9 cellular contexts compared by ENCODE assay signal in genomic region chr2:46500801-46501200, GRCh38. TPM values are rescaled to one million over a fixed set of nuclear protein-coding genes. Genes with fewer than 3 reads are reported as not detected.
DNase-seq lines count a peak whose midpoint lies in the region; ATAC-seq, FAIRE-seq and TF ChIP-seq lines count a peak whose summit lies in the region.
"Had no signal": no experiment of that assay in that cellular context is flagged by ENCODE, and none has a peak within 500 bp of the region (broad histone marks: within the 10 kb centered on the region; RNA-seq: fewer than 3 reads in every experiment).

No MANE protein-coding gene starts in this region.

- H3K4me3 ChIP-seq in SK-N-SH (ENCODE audit: low read depth in 2 of 2, low read length in 1 of 2) (no peak overlapping the region), PC-3 (ENCODE audit: low read length) (no peak overlapping the region; the same call in 1 of the 2 replicates), endothelial cell of umbilical vein (replicated peaks in 1 of 3; ENCODE audit: insufficient read depth in 1 of 3, low read depth in 1 of 3, low read length in 3 of 3) (no peak overlapping the region), psoas muscle (peak overlapping the region; percentile 69), tibial artery (peak overlapping the region in 1 of 2 donors; percentile 60)

- H4K20me1 ChIP-seq in SK-N-SH (ENCODE audit: insufficient read depth): no peaks in the 10 kb centered on the region
- H4K20me1 ChIP-seq in PC-3 (ENCODE audit: low read length): no peaks in the 10 kb centered on the region
- H4K20me1 ChIP-seq in endothelial cell of umbilical vein (replicated peaks; ENCODE audit: control insufficient read depth, extremely low read depth, insufficient read depth, low read length): no peaks in the 10 kb centered on the region

- WGBS in SK-N-SH (ENCODE audit: low lambda C conversion rate): 94% methylated on average over 6 of the region's 6 CpGs
- WGBS in psoas muscle, 3 donors: 85 to 95% (median 93%) methylated on average over 6 of the region's 6 CpGs

- no peaks in the 10 kb centered on the region for H3K79me2 ChIP-seq in SK-N-SH (ENCODE audit: insufficient read depth)
- H3K79me2 ChIP-seq in PC-3 (ENCODE audit: low read length): no peaks in the 10 kb centered on the region
- no peaks in the 10 kb centered on the region for H3K79me2 ChIP-seq in endothelial cell of umbilical vein (ENCODE audit: control insufficient read depth, insufficient read depth, low read length)

- H3K9me1 ChIP-seq in endothelial cell of umbilical vein (replicated peaks; ENCODE audit: control insufficient read depth, extremely low read depth, insufficient read depth, low read length): no peaks in the 10 kb centered on the region

- H3K4me1 ChIP-seq in SK-N-SH (ENCODE audit: control insufficient read depth in 1 of 2, insufficient read depth in 2 of 2, low read depth in 1 of 2, low read length in 1 of 2) (peaks cover 0 to 5% of the 10 kb centered on the region in 2 experiments; a peak in 2 of 4 replicates), PC-3 (ENCODE audit: insufficient read depth, low read length) (peaks cover 7% of the 10 kb centered on the region), endothelial cell of umbilical vein (ENCODE audit: control insufficient read depth, extremely low read depth, insufficient read depth, low read length) (peaks cover 6% of the 10 kb centered on the region), psoas muscle (peaks cover 6% of the 10 kb centered on the region), tibial artery (peaks cover 0 to 10% (median 5%) of the 10 kb centered on the region in 4 donors)

- no peaks in the 10 kb centered on the region for H3K9me2 ChIP-seq in SK-N-SH
- H3K9me2 ChIP-seq in PC-3 (replicated peaks; ENCODE audit: low read length): no peaks in the 10 kb centered on the region

- DNase-seq in SK-N-SH (no peak), PC-3 (no peak), endothelial cell of umbilical vein (ENCODE audit: low read depth, low spot score) (no peak), psoas muscle (no peak), tibial artery (no peak), DMS 273 (lab: John Stamatoyannopoulos, UW; ENCODE audit: unreplicated experiment) (no peak)
- no peak for DNase-seq in stimulated activated CD8-positive, alpha-beta memory T cell treated with anti-CD3 and anti-CD28 coated beads, Interleukin-4, amount 100 ng/mL, for 48 hours

- H3K9me3 ChIP-seq in SK-N-SH (no peaks in the 10 kb centered on the region), PC-3 (ENCODE audit: low read length) (no peaks in the 10 kb centered on the region), endothelial cell of umbilical vein (replicated peaks; ENCODE audit: control insufficient read depth, insufficient read depth, low read length) (no peaks in the 10 kb centered on the region), psoas muscle (no peaks in the 10 kb centered on the region), tibial artery (no peaks in the 10 kb centered on the region)
- H3K9me3 ChIP-seq: pancreas had no signal

- CTCF ChIA-PET in SK-N-SH (lab: Yijun Ruan, JAX) (no interaction called here), PC-3 (lab: Charles Lee) (no interaction called here), endothelial cell of umbilical vein (lab: Charles Lee) (interaction anchor here (1.1 kb wide), 1 partner anchor 40 kb away, joined by 5 read pairs; no protein-coding TSS in a partner anchor)

- peak overlapping the region in 1 of 2 experiments; percentile 81; a peak in 1 of 4 replicates for H3K27ac ChIP-seq in SK-N-SH (ENCODE audit: low read depth in 2 of 2, low read length in 1 of 2)
- no peak overlapping the region for H3K27ac ChIP-seq in PC-3 (ENCODE audit: low read length)
- H3K27ac ChIP-seq in endothelial cell of umbilical vein (ENCODE audit: insufficient read depth, low read depth, low read length): no peak overlapping the region
- no peak overlapping the region for H3K27ac ChIP-seq in psoas muscle
- peak overlapping the region in 1 of 2 donors; percentile 82 for H3K27ac ChIP-seq in tibial artery

- no peak for ATAC-seq in SK-N-SH treated with all-trans-retinoic acid at 6 μM for 48 hours
- no peak for ATAC-seq in PC-3
- ATAC-seq in psoas muscle: no peak

- H3K27me3 ChIP-seq in SK-N-SH (ENCODE audit: insufficient read depth) (no peaks in the 10 kb centered on the region), PC-3 (ENCODE audit: low read length) (no peaks in the 10 kb centered on the region), endothelial cell of umbilical vein (ENCODE audit: control insufficient read depth in 2 of 2, insufficient read depth in 2 of 2, low read length in 2 of 2) (peaks cover 0 to 3% of the 10 kb centered on the region in 2 experiments), psoas muscle (ENCODE audit: insufficient read depth in 3 of 3, low read length in 2 of 3) (no peaks in the 10 kb centered on the region), tibial artery (no peaks in the 10 kb centered on the region)
- H3K27me3 ChIP-seq: pancreas had no signal

- TF ChIP-seq EP300 in SK-N-SH (IDR thresholded peaks at IDR 0.05; ENCODE audit: borderline replicate concordance in 1 of 2, low read depth in 1 of 2, low read length in 1 of 2): no peak

- H3K9ac ChIP-seq in SK-N-SH: no peak overlapping the region
- H3K9ac ChIP-seq in PC-3 (ENCODE audit: low read length): no peak overlapping the region
- H3K9ac ChIP-seq in endothelial cell of umbilical vein (replicated peaks; ENCODE audit: extremely low read depth, insufficient read depth, low read length): no peak overlapping the region

- FAIRE-seq in endothelial cell of umbilical vein (lab: Jason Lieb, UNC): peak; percentile 28

- H3F3A ChIP-seq in SK-N-SH (replicated peaks; ENCODE audit: insufficient read depth): peaks cover 6% of the 10 kb centered on the region
- no peaks in the 10 kb centered on the region for H3F3A ChIP-seq in PC-3 (ENCODE audit: low read length, unreplicated experiment)

- dilution Hi-C loops in endothelial cell of umbilical vein (cut with MboI; ENCODE audit: extremely low pct_ligation_motif_present, low sequenced_read_pairs): no loop called here

- H3K36me3 ChIP-seq in SK-N-SH (replicated peaks in 1 of 2; ENCODE audit: control insufficient read depth in 1 of 2, insufficient read depth in 2 of 2, low read length in 1 of 2) (no peaks in the 10 kb centered on the region), PC-3 (ENCODE audit: low read depth, low read length) (no peaks in the 10 kb centered on the region), endothelial cell of umbilical vein (ENCODE audit: control insufficient read depth in 2 of 2, extremely low read depth in 1 of 2, insufficient read depth in 2 of 2, low read length in 2 of 2) (no peaks in the 10 kb centered on the region), psoas muscle (ENCODE audit: insufficient read depth in 1 of 2, low read depth in 1 of 2) (no peaks in the 10 kb centered on the region), tibial artery (no peaks in the 10 kb centered on the region)
- H3K36me3 ChIP-seq: pancreas had no signal

- intact Hi-C loops in PC-3 (cut with micrococcal nuclease) (no loop called here), endothelial cell of umbilical vein (cut with micrococcal nuclease) (no loop called here), psoas muscle (cut with DNase I) (no loop called here), tibial artery (cut with DNase I; ENCODE audit: low total_unique reads) (no loop called here)

- H3K4me2 ChIP-seq in SK-N-SH (peak overlapping the region; percentile 77; the same call in 1 of the 2 replicates), PC-3 (ENCODE audit: low read length) (peak overlapping the region; percentile 89; the same call in 1 of the 2 replicates), endothelial cell of umbilical vein (ENCODE audit: insufficient read depth, low read length) (no peak overlapping the region)

- TF ChIP-seq CTCF in SK-N-SH (IDR thresholded peaks at IDR 0.05) (no peak), PC-3 (conservative IDR thresholded peaks at IDR 0.05; ENCODE audit: low read depth, low read length) (no peak), endothelial cell of umbilical vein (IDR thresholded peaks at IDR 0.05; ENCODE audit: extremely low read depth in 1 of 2, insufficient read depth in 1 of 2, low read depth in 1 of 2, low read length in 2 of 2) (no peak), psoas muscle (IDR thresholded peaks at IDR 0.05) (no peak), tibial artery (IDR thresholded peaks at IDR 0.05) (no peak)

- H2AFZ ChIP-seq in SK-N-SH (ENCODE audit: low read depth) (peak overlapping the region; percentile 90), PC-3 (ENCODE audit: low read length) (no peak overlapping the region), endothelial cell of umbilical vein (ENCODE audit: low read depth, low read length) (no peak overlapping the region)

- no peak for TF ChIP-seq POLR2A in endothelial cell of umbilical vein (IDR thresholded peaks at IDR 0.05; ENCODE audit: low read depth, low read length)

- POLR2A ChIA-PET in SK-N-SH (lab: Yijun Ruan, JAX): no interaction called here
- POLR2A ChIA-PET in PC-3 (lab: Charles Lee; ENCODE audit: unreplicated experiment): no interaction called here
- POLR2A ChIA-PET in endothelial cell of umbilical vein (lab: Charles Lee): no interaction called here

- no peak for TF ChIP-seq RAD21 in SK-N-SH (IDR thresholded peaks at IDR 0.05; ENCODE audit: low read length)

- no TSS peak for BruUV-seq in PC-3 (replicated peaks; lab: Mats Ljungman, UMichigan)
- BruUV-seq in endothelial cell of umbilical vein (replicated peaks; lab: Mats Ljungman, UMichigan): no TSS peak

RNA-seq across cellular contexts. Expression of gene TMEM247, which starts 21.4 kb away (rescaled TPM):
- polyA plus RNA-seq in SK-N-SH (2012; rRNA removed) (not detected in 2 replicates), endothelial cell of umbilical vein (not detected in 2 replicates), psoas muscle (not detected)
- not detected in 2 replicates for polyA plus RNA-seq in SK-N-SH (2012; cell fraction: cytosol; rRNA removed)
- polyA plus RNA-seq in SK-N-SH (2012; cell fraction: nucleus; rRNA removed): not detected in 2 replicates
- total RNA-seq in PC-3 (2014; rRNA removed) (not detected in 2 replicates), endothelial cell of umbilical vein (not detected in 2 replicates), psoas muscle (not detected)
- not detected in 2 replicates for polyA plus RNA-seq in endothelial cell of umbilical vein (2011; cell fraction: cytosol; rRNA removed)
- not detected in 2 replicates for polyA plus RNA-seq in endothelial cell of umbilical vein (2011; cell fraction: nucleus; rRNA removed)
- not detected in 2 replicates for polyA plus RNA-seq in endothelial cell of umbilical vein (2012)
- not detected in 2 replicates for polyA minus RNA-seq in endothelial cell of umbilical vein
- polyA minus RNA-seq in endothelial cell of umbilical vein (2011; cell fraction: cytosol; rRNA and poly(A)+ RNA removed): not detected
- not detected in 2 replicates for polyA minus RNA-seq in endothelial cell of umbilical vein (2011; cell fraction: nucleus; rRNA and poly(A)+ RNA removed)
- total RNA-seq: pancreas had no signal
- polyA plus RNA-seq: pancreas had no signal

RNA-seq across cellular contexts. Expression of gene RHOQ, which starts 41.5 kb away (rescaled TPM):
- polyA plus RNA-seq in SK-N-SH (2012; rRNA removed): 33.6 and 41.2 TPM in 2 replicates
- 52.0 and 64.7 TPM in 2 replicates for polyA plus RNA-seq in SK-N-SH (2012; cell fraction: cytosol; rRNA removed)
- polyA plus RNA-seq in SK-N-SH (2012; cell fraction: nucleus; rRNA removed): 36.9 and 64.0 TPM in 2 replicates
- 24.5 and 40.8 TPM in 2 replicates for total RNA-seq in PC-3 (2014; rRNA removed)
- total RNA-seq in endothelial cell of umbilical vein: 20.5 and 34.0 TPM in 2 replicates
- polyA plus RNA-seq in endothelial cell of umbilical vein: 18.1 and 19.0 TPM in 2 replicates
- 13.9 and 15.8 TPM in 2 replicates for polyA plus RNA-seq in endothelial cell of umbilical vein (2011; cell fraction: cytosol; rRNA removed)
- polyA plus RNA-seq in endothelial cell of umbilical vein (2011; cell fraction: nucleus; rRNA removed): 28.4 and 30.2 TPM in 2 replicates
- 33.6 and 35.2 TPM in 2 replicates for polyA plus RNA-seq in endothelial cell of umbilical vein (2012)
- 21.2 and 22.0 TPM in 2 replicates for polyA minus RNA-seq in endothelial cell of umbilical vein
- 2.9 TPM for polyA minus RNA-seq in endothelial cell of umbilical vein (2011; cell fraction: cytosol; rRNA and poly(A)+ RNA removed)
- 24.7 and 25.1 TPM in 2 replicates for polyA minus RNA-seq in endothelial cell of umbilical vein (2011; cell fraction: nucleus; rRNA and poly(A)+ RNA removed)
- 100 to 1,000 TPM; 129 to 204 (median 139) TPM for total RNA-seq in psoas muscle
- 100 to 1,000 TPM in 2 of 3 donors, 10 to 100 TPM in 1; 50.3 to 127 (median 110) TPM for polyA plus RNA-seq in psoas muscle

RNA-seq across cellular contexts. Expression of gene ATP6V1E2, which starts 41.6 kb away (rescaled TPM):
- polyA plus RNA-seq in SK-N-SH (2012; rRNA removed) (9.3 and 9.5 TPM in 2 replicates), endothelial cell of umbilical vein (1.4 and 1.5 TPM in 2 replicates), psoas muscle (10 to 100 TPM in 1 of 3 donors, 1 to 10 TPM in 2; 2.4 to 11.4 (median 2.4) TPM)
- polyA plus RNA-seq in SK-N-SH (2012; cell fraction: cytosol; rRNA removed): 6.3 and 9.7 TPM in 2 replicates
- 7.2 and 8.1 TPM in 2 replicates for polyA plus RNA-seq in SK-N-SH (2012; cell fraction: nucleus; rRNA removed)
- total RNA-seq in PC-3 (2014; rRNA removed) (11.5 and 17.3 TPM in 2 replicates), endothelial cell of umbilical vein (3.6 and 5.9 TPM in 2 replicates), psoas muscle (1 to 10 TPM; 5.1 to 7.6 (median 6.1) TPM)
- polyA plus RNA-seq in endothelial cell of umbilical vein (2011; cell fraction: cytosol; rRNA removed): 2.1 and 2.8 TPM in 2 replicates
- 1.7 and 2.3 TPM in 2 replicates for polyA plus RNA-seq in endothelial cell of umbilical vein (2011; cell fraction: nucleus; rRNA removed)
- 5.9 and 6.1 TPM in 2 replicates for polyA plus RNA-seq in endothelial cell of umbilical vein (2012)
- polyA minus RNA-seq in endothelial cell of umbilical vein: 3.7 and 5.9 TPM in 2 replicates
- 11.4 TPM for polyA minus RNA-seq in endothelial cell of umbilical vein (2011; cell fraction: cytosol; rRNA and poly(A)+ RNA removed)
- polyA minus RNA-seq in endothelial cell of umbilical vein (2011; cell fraction: nucleus; rRNA and poly(A)+ RNA removed): 1.9 and 3.2 TPM in 2 replicates
